12 cellular contexts compared by ENCODE assay signal in genomic region chr17:63634163-63634562, GRCh38. TPM values are rescaled to one million over a fixed set of nuclear protein-coding genes. Genes with fewer than 3 reads are reported as not detected.
A peak's percentile ranks its signal among the peaks of the same experiment; 100 is the strongest.
DNase-seq lines count a peak whose midpoint lies in the region; ATAC-seq, FAIRE-seq and TF ChIP-seq lines count a peak whose summit lies in the region.
"Had no signal": no experiment of that assay in that cellular context is flagged by ENCODE, and none has a peak within 500 bp of the region (broad histone marks: within the 10 kb centered on the region; RNA-seq: fewer than 3 reads in every experiment).

No MANE protein-coding gene starts in this region.

- peaks cover 60% of the 10 kb centered on the region for H3K36me3 Mint-ChIP-seq in dendritic cell treated with granulocyte-macrophage colony-stimulating factor and Interleukin-4, amounts not matched to agents 40 ng/mL and 50 ng/mL, for 4 days (ENCODE audit: low read depth)

- FAIRE-seq in HepG2 (lab: Jason Lieb, UNC) = no peak
- FAIRE-seq: islet of Langerhans had no signal

- H2AFZ ChIP-seq in HepG2 (ENCODE audit: low read length) = no peak overlapping the region

- H3K27ac Mint-ChIP-seq in dendritic cell treated with granulocyte-macrophage colony-stimulating factor and Interleukin-4, amounts not matched to agents 40 ng/mL and 50 ng/mL, for 4 days = peak overlapping the region; percentile 67

- DNase-seq in HepG2 (ENCODE audit: low spot score) (no peak), AG20443 (ENCODE audit: low spot score) (no peak), NCI-H2029 treated with DMSO at 0.1 percent for 48 hours (lab: John Stamatoyannopoulos, UW) (no peak)
- DNase-seq in effector memory CD4-positive, alpha-beta T cell = no peak
- DNase-seq: activated naive CD4-positive, alpha-beta T cell treated with anti-CD3 and anti-CD28 coated beads, Interleukin-2, amount 50 U/mL, for 16 hours; NCI-H526 treated with DMSO at 0.1 percent for 48 hours; T1000 had no signal

- POLR2A ChIA-PET in HepG2 (lab: Yijun Ruan, JAX) = interaction anchor here (2.3 kb wide), 1 partner anchor 12 kb away, joined by 6 read pairs; the partner anchor contains the start of gene MAP3K3

- ATAC-seq in HepG2 (no peak), GM19452 (IDR thresholded peaks at IDR 0.05; ENCODE audit: unreplicated experiment) (no peak)

- no peaks in the 10 kb centered on the region for H3K9me3 Mint-ChIP-seq in dendritic cell treated with granulocyte-macrophage colony-stimulating factor and Interleukin-4, amounts not matched to agents 40 ng/mL and 50 ng/mL, for 4 days

- H3K4me1 ChIP-seq in liver (ENCODE audit: control insufficient read depth in 4 of 4, insufficient read depth in 4 of 4, low read length in 3 of 4) = peaks cover 2 to 13% (median 5%) of the 10 kb centered on the region in 4 donors
- H3K4me1 ChIP-seq in HepG2 (ENCODE audit: insufficient read depth, low read length) = peaks cover 10% of the 10 kb centered on the region
- peaks cover 51% of the 10 kb centered on the region for H3K4me1 ChIP-seq in muscle layer of colon (ENCODE audit: insufficient read depth, low read length)
- peaks cover 6% of the 10 kb centered on the region for H3K4me1 ChIP-seq in effector memory CD4-positive, alpha-beta T cell (ENCODE audit: control insufficient read depth, insufficient read depth, low read length, poor library complexity, severe bottlenecking)

- H3K4me3 ChIP-seq in liver (ENCODE audit: low read depth in 1 of 3, low read length in 3 of 3) (no peak overlapping the region), HepG2 (replicated peaks in 1 of 3; ENCODE audit: insufficient read depth in 1 of 3, low read depth in 2 of 3, low read length in 3 of 3) (no peak overlapping the region), muscle layer of colon (ENCODE audit: low read depth in 1 of 2, low read length in 2 of 2) (no peak overlapping the region)
- H3K4me3 ChIP-seq in effector memory CD4-positive, alpha-beta T cell (ENCODE audit: insufficient read depth, low read depth, low read length, poor library complexity, severe bottlenecking) = no peak overlapping the region

- H3K4me1 Mint-ChIP-seq in dendritic cell treated with granulocyte-macrophage colony-stimulating factor and Interleukin-4, amounts not matched to agents 40 ng/mL and 50 ng/mL, for 4 days (ENCODE audit: low read depth) = peaks cover 73% of the 10 kb centered on the region

- no peaks in the 10 kb centered on the region for H4K20me1 ChIP-seq in HepG2 (ENCODE audit: insufficient read depth, low read length)

- intact Hi-C loops in HepG2 (cut with micrococcal nuclease; ENCODE audit: unreplicated experiment) = no loop called here
- intact Hi-C loops in dendritic cell treated with granulocyte-macrophage colony-stimulating factor and Interleukin-4, amounts not matched to agents 40 ng/mL and 50 ng/mL, for 4 days (cut with micrococcal nuclease) = no loop called here

- TF ChIP-seq CTCF in liver (IDR thresholded peaks at IDR 0.05; ENCODE audit: low read depth, low read length, missing input control) (no peak), HepG2 (CRISPR knock-in tag; IDR thresholded peaks at IDR 0.05) (no peak)

- no peaks in the 10 kb centered on the region for H3K79me2 ChIP-seq in HepG2 (ENCODE audit: insufficient read depth, low read length)

- peaks cover 5 to 13% (median 8%) of the 10 kb centered on the region in 4 donors for H3K36me3 ChIP-seq in liver (ENCODE audit: control insufficient read depth in 4 of 4, insufficient read depth in 3 of 4, low read depth in 1 of 4, low read length in 3 of 4)
- peaks cover 11 to 39% of the 10 kb centered on the region in 2 experiments for H3K36me3 ChIP-seq in HepG2 (replicated peaks in 1 of 2; ENCODE audit: control insufficient read depth in 1 of 2, insufficient read depth in 2 of 2, low read length in 2 of 2)
- H3K36me3 ChIP-seq in muscle layer of colon (ENCODE audit: insufficient read depth, low read length) = peaks cover 18% of the 10 kb centered on the region
- peaks cover 41% of the 10 kb centered on the region for H3K36me3 ChIP-seq in effector memory CD4-positive, alpha-beta T cell (ENCODE audit: control insufficient read depth, insufficient read depth, low read length)

- in situ Hi-C loops in HepG2 (cut with HindIII; ENCODE audit: extremely low pct_ligation_motif_present, low pct_unique_long_range_greater_than_20kb) = no loop called here

- no TSS peak for BruUV-seq in HepG2 (replicated peaks; lab: Mats Ljungman, UMichigan)

- H3K4me2 ChIP-seq in HepG2 (ENCODE audit: low read depth, low read length) = no peak overlapping the region

- H3K27me3 Mint-ChIP-seq in dendritic cell treated with granulocyte-macrophage colony-stimulating factor and Interleukin-4, amounts not matched to agents 40 ng/mL and 50 ng/mL, for 4 days = no peaks in the 10 kb centered on the region

- TF ChIP-seq POLR2A in HepG2 (IDR thresholded peaks at IDR 0.05; ENCODE audit: insufficient read depth in 1 of 2, low read depth in 2 of 2, low read length in 2 of 2) = no peak

- H3K27ac ChIP-seq in liver (ENCODE audit: low read depth in 1 of 2, low read length in 2 of 2) = peak overlapping the region; percentile 28 to 56
- H3K27ac ChIP-seq in HepG2 (ENCODE audit: extremely low read length, insufficient read depth, low read length) = no peak overlapping the region
- peak overlapping the region; percentile 16 for H3K27ac ChIP-seq in muscle layer of colon (ENCODE audit: low read depth, low read length)
- no peak overlapping the region for H3K27ac ChIP-seq in effector memory CD4-positive, alpha-beta T cell (ENCODE audit: insufficient read depth, low read length, poor library complexity, severe bottlenecking)

- peak overlapping the region; percentile 0 for H3K4me3 Mint-ChIP-seq in dendritic cell treated with granulocyte-macrophage colony-stimulating factor and Interleukin-4, amounts not matched to agents 40 ng/mL and 50 ng/mL, for 4 days

- TF ChIP-seq EP300 in HepG2 (IDR thresholded peaks at IDR 0.05; ENCODE audit: low read depth in 2 of 2, low read length in 2 of 2) (no peak), HepG2 (CRISPR knock-in tag; IDR thresholded peaks at IDR 0.05; ENCODE audit: borderline replicate concordance) (no peak)

- no peaks in the 10 kb centered on the region for H3K27me3 ChIP-seq in liver (ENCODE audit: control insufficient read depth in 4 of 4, insufficient read depth in 4 of 4, low read length in 3 of 4)
- H3K27me3 ChIP-seq in HepG2 (ENCODE audit: control insufficient read depth in 1 of 2, insufficient read depth in 2 of 2, low read length in 2 of 2) = no peaks in the 10 kb centered on the region
- H3K27me3 ChIP-seq in muscle layer of colon (ENCODE audit: control insufficient read depth in 1 of 2, insufficient read depth in 2 of 2, low read length in 2 of 2) = no peaks in the 10 kb centered on the region
- no peaks in the 10 kb centered on the region for H3K27me3 ChIP-seq in effector memory CD4-positive, alpha-beta T cell (replicated peaks; ENCODE audit: control insufficient read depth, insufficient read depth, low read length, poor library complexity, severe bottlenecking)

- WGBS in liver = 74% methylated on average over 4 of the region's 4 CpGs
- 97% methylated on average over 4 of the region's 4 CpGs for WGBS in HepG2 (ENCODE audit: low lambda C conversion rate)

- H3K9ac ChIP-seq in liver (ENCODE audit: low read depth in 1 of 2, low read length in 2 of 2) (no peak overlapping the region), HepG2 (ENCODE audit: insufficient read depth, low read depth, low read length) (no peak overlapping the region), muscle layer of colon (ENCODE audit: low read length) (no peak overlapping the region)

- CTCF ChIA-PET in HepG2 (lab: Yijun Ruan, JAX; ENCODE audit: low intra/inter-chr PET ratio, low total read pairs) = no interaction called here

- TF ChIP-seq RAD21 in liver (IDR thresholded peaks at IDR 0.05) (peak; percentile 7 to 15), HepG2 (CRISPR knock-in tag; IDR thresholded peaks at IDR 0.05) (no peak)

- no peaks in the 10 kb centered on the region for H3K9me3 ChIP-seq in liver (ENCODE audit: control insufficient read depth in 4 of 4, low read length in 3 of 4)
- H3K9me3 ChIP-seq in HepG2 (ENCODE audit: low read length) = no peaks in the 10 kb centered on the region
- no peaks in the 10 kb centered on the region for H3K9me3 ChIP-seq in muscle layer of colon (ENCODE audit: low read length)
- no peaks in the 10 kb centered on the region for H3K9me3 ChIP-seq in effector memory CD4-positive, alpha-beta T cell (ENCODE audit: control insufficient read depth, low read length)

RNA-seq across cellular contexts. Expression of gene MAP3K3, which starts 11.9 kb away (rescaled TPM):
- total RNA-seq in liver (10 to 100 TPM; 12.8 to 28.7 TPM), HepG2 (2016; rRNA removed; fragmentation: Illumina TruSeq; extraction: Trizol) (15.9 and 21.8 TPM in 2 replicates)
- polyA plus RNA-seq in liver (1 to 10 TPM; 3.9 to 9.1 TPM), HepG2 (2011; rRNA removed) (17.7 and 21.7 TPM in 2 replicates)
- 5.8 and 7.6 TPM in 2 replicates for total RNA-seq in HepG2 (2016; cell fraction: cytosol; rRNA removed; fragmentation: Illumina TruSeq; extraction: Trizol; ENCODE audit: low read depth)
- total RNA-seq in HepG2 (2016; cell fraction: insoluble cytoplasmic fraction; rRNA removed; fragmentation: Illumina TruSeq; extraction: Trizol) = 13.8 and 21.1 TPM in 2 replicates
- 20.5 TPM in 2 replicates for total RNA-seq in HepG2 (2016; cell fraction: membrane; rRNA removed; fragmentation: Illumina TruSeq; extraction: Trizol)
- 20.6 and 23.3 TPM in 2 replicates for total RNA-seq in HepG2 (2016; cell fraction: nucleus; rRNA removed; fragmentation: Illumina TruSeq; extraction: Trizol)
- polyA plus RNA-seq in HepG2 (2011; cell fraction: cytosol; rRNA removed) = 15.0 and 15.2 TPM in 2 replicates
- polyA plus RNA-seq in HepG2 (2011; cell fraction: nucleus; rRNA removed) = 38.1 and 41.6 TPM in 2 replicates
- polyA plus RNA-seq in HepG2 (2012) = 18.1 and 21.8 TPM in 2 replicates
- polyA plus RNA-seq in HepG2 (2016; cell fraction: cytosol; fragmentation: Illumina TruSeq; extraction: Trizol; ENCODE audit: low read depth) = 3.4 and 4.0 TPM in 2 replicates
- 9.6 and 14.2 TPM in 2 replicates for polyA plus RNA-seq in HepG2 (2016; cell fraction: insoluble cytoplasmic fraction; fragmentation: Illumina TruSeq; extraction: Trizol; ENCODE audit: low read depth)
- polyA plus RNA-seq in HepG2 (2016; cell fraction: membrane; fragmentation: Illumina TruSeq; extraction: Trizol; ENCODE audit: low read depth) = 12.0 and 12.9 TPM in 2 replicates
- polyA plus RNA-seq in HepG2 (2016; cell fraction: nucleus; fragmentation: Illumina TruSeq; extraction: Trizol; ENCODE audit: insufficient read depth, low read depth) = 39.2 and 42.5 TPM in 2 replicates
- 26.0 and 28.8 TPM in 2 replicates for polyA minus RNA-seq in HepG2 (2011; rRNA and poly(A)+ RNA removed; ENCODE audit: low replicate concordance)
- 9.8 and 12.7 TPM in 2 replicates for polyA minus RNA-seq in HepG2 (2011; cell fraction: cytosol; rRNA and poly(A)+ RNA removed)
- polyA minus RNA-seq in HepG2 (2011; cell fraction: nucleus; rRNA and poly(A)+ RNA removed) = 39.9 and 44.1 TPM in 2 replicates

RNA-seq across cellular contexts. Expression of gene TACO1, which starts 33.5 kb away (rescaled TPM):
- total RNA-seq in liver = 10 to 100 TPM; 14.3 to 33.2 TPM
- 10 to 100 TPM; 50.1 to 55.8 TPM for polyA plus RNA-seq in liver
- 53.6 and 57.6 TPM in 2 replicates for total RNA-seq in HepG2 (2016; rRNA removed; fragmentation: Illumina TruSeq; extraction: Trizol)
- 17.7 and 19.3 TPM in 2 replicates for total RNA-seq in HepG2 (2016; cell fraction: cytosol; rRNA removed; fragmentation: Illumina TruSeq; extraction: Trizol; ENCODE audit: low read depth)
- 52.7 and 55.4 TPM in 2 replicates for total RNA-seq in HepG2 (2016; cell fraction: insoluble cytoplasmic fraction; rRNA removed; fragmentation: Illumina TruSeq; extraction: Trizol)
- total RNA-seq in HepG2 (2016; cell fraction: membrane; rRNA removed; fragmentation: Illumina TruSeq; extraction: Trizol) = 30.0 and 35.3 TPM in 2 replicates
- total RNA-seq in HepG2 (2016; cell fraction: nucleus; rRNA removed; fragmentation: Illumina TruSeq; extraction: Trizol) = 24.0 and 25.8 TPM in 2 replicates
- polyA plus RNA-seq in HepG2 (2011; rRNA removed) = 33.3 and 34.7 TPM in 2 replicates
- polyA plus RNA-seq in HepG2 (2011; cell fraction: cytosol; rRNA removed) = 30.0 and 33.8 TPM in 2 replicates
- polyA plus RNA-seq in HepG2 (2011; cell fraction: nucleus; rRNA removed) = 19.5 and 24.4 TPM in 2 replicates
- polyA plus RNA-seq in HepG2 (2012) = 32.7 and 34.2 TPM in 2 replicates
- polyA plus RNA-seq in HepG2 (2016; cell fraction: cytosol; fragmentation: Illumina TruSeq; extraction: Trizol; ENCODE audit: low read depth) = 18.0 and 21.7 TPM in 2 replicates
- 63.2 and 67.2 TPM in 2 replicates for polyA plus RNA-seq in HepG2 (2016; cell fraction: insoluble cytoplasmic fraction; fragmentation: Illumina TruSeq; extraction: Trizol; ENCODE audit: low read depth)
- 24.8 and 29.6 TPM in 2 replicates for polyA plus RNA-seq in HepG2 (2016; cell fraction: membrane; fragmentation: Illumina TruSeq; extraction: Trizol; ENCODE audit: low read depth)
- polyA plus RNA-seq in HepG2 (2016; cell fraction: nucleus; fragmentation: Illumina TruSeq; extraction: Trizol; ENCODE audit: insufficient read depth, low read depth) = 40.5 and 41.7 TPM in 2 replicates
- polyA minus RNA-seq in HepG2 (2011; rRNA and poly(A)+ RNA removed; ENCODE audit: low replicate concordance) = 30.2 and 32.4 TPM in 2 replicates
- polyA minus RNA-seq in HepG2 (2011; cell fraction: cytosol; rRNA and poly(A)+ RNA removed) = 18.8 and 19.7 TPM in 2 replicates
- 10.7 and 11.7 TPM in 2 replicates for polyA minus RNA-seq in HepG2 (2011; cell fraction: nucleus; rRNA and poly(A)+ RNA removed)

Comparison
In these comparisons a context has a peak if more than half of its experiments do, and no peak if none do; other contexts are left out.
1. H3K27ac ChIP-seq: peak in liver (2 of 2) and muscle layer of colon (single experiment); none in HepG2 (single experiment) and effector memory CD4-positive, alpha-beta T cell (single experiment).